ENCODE assay signal across 24 cellular contexts in genomic region chr15:50670115-50670514, GRCh38. TPM values are rescaled to one million over a fixed set of nuclear protein-coding genes. Genes with fewer than 3 reads are reported as not detected.
A peak's percentile ranks its signal among the peaks of the same experiment; 100 is the strongest.
DNase-seq lines count a peak whose midpoint lies in the region; ATAC-seq, FAIRE-seq and TF ChIP-seq lines count a peak whose summit lies in the region.
"Had no signal": no experiment of that assay in that cellular context is flagged by ENCODE, and none has a peak within 500 bp of the region (broad histone marks: within the 10 kb centered on the region; RNA-seq: fewer than 3 reads in every experiment).

No MANE protein-coding gene starts in this region.

- H3K27ac Mint-ChIP-seq in CD4-positive, CD25-positive, alpha-beta regulatory T cell = peak overlapping the region in 2 of 3 donors; percentile 32 to 80
- peak overlapping the region in 5 of 8 donors; percentile 5 to 52 (median 32) for H3K27ac Mint-ChIP-seq in CD8-positive, alpha-beta memory T cell
- H3K27ac Mint-ChIP-seq: CD8-positive, alpha-beta T cell; GM23338; H9 had no signal

- no peak for TF ChIP-seq RAD21 in K562 (CRISPR knock-in tag; conservative IDR thresholded peaks at IDR 0.05 in 1 of 2, IDR thresholded peaks at IDR 0.05 in 1 of 2)

- ATAC-seq in CD4-positive, CD25-positive, alpha-beta regulatory T cell (ENCODE audit: low read depth in 2 of 2) = no peak
- ATAC-seq in K562 = no peak
- ATAC-seq: A549; CD8-positive, alpha-beta T cell; GM23338; HCT116 had no signal

- intact Hi-C loops in K562 (cut with micrococcal nuclease) = no loop called here

- TF ChIP-seq CTCF in K562 (IDR thresholded peaks at IDR 0.05 in 2 of 3, conservative IDR thresholded peaks at IDR 0.05 in 1 of 3; ENCODE audit: insufficient read depth in 2 of 3, low read depth in 1 of 3, low read length in 3 of 3) (no peak), smooth muscle cell (IDR thresholded peaks at IDR 0.05; ENCODE audit: borderline replicate concordance, insufficient read depth, poor library complexity, severe bottlenecking) (no peak)

- POLR2A ChIA-PET in CD8-positive, alpha-beta memory T cell (lab: Charles Lee) = no interaction called here
- POLR2A ChIA-PET in K562 (lab: Yijun Ruan, JAX) = no interaction called here

- in situ Hi-C loops in K562 (cut with MboI) = no loop called here

- BruUV-seq in K562 (replicated peaks; lab: Mats Ljungman, UMichigan) = no TSS peak

- TF ChIP-seq EP300 in K562 (IDR thresholded peaks at IDR 0.05; ENCODE audit: low read length) = no peak

- WGBS in K562 (ENCODE audit: insufficient coverage, low coverage, missing lambda C conversion rate) = 67% methylated on average over 2 of the region's 2 CpGs
- 91% methylated on average over 2 of the region's 2 CpGs for WGBS in smooth muscle cell (ENCODE audit: low lambda C conversion rate)

- no peaks in the 10 kb centered on the region for H3K27me3 Mint-ChIP-seq in CD4-positive, CD25-positive, alpha-beta regulatory T cell
- no peaks in the 10 kb centered on the region for H3K27me3 Mint-ChIP-seq in CD8-positive, alpha-beta memory T cell

- peaks cover 3% of the 10 kb centered on the region for H3K36me3 ChIP-seq in CD4-positive, CD25-positive, alpha-beta regulatory T cell (ENCODE audit: control insufficient read depth, insufficient read depth, low read length)
- H3K36me3 ChIP-seq in CD8-positive, alpha-beta memory T cell (ENCODE audit: insufficient read depth, low read length) = no peaks in the 10 kb centered on the region
- H3K36me3 ChIP-seq in K562 (ENCODE audit: control insufficient read depth, insufficient read depth, low read length) (peaks cover 52% of the 10 kb centered on the region), smooth muscle cell (ENCODE audit: low read depth) (no peaks in the 10 kb centered on the region)

- no peaks in the 10 kb centered on the region for H3K4me1 ChIP-seq in CD4-positive, CD25-positive, alpha-beta regulatory T cell (ENCODE audit: control insufficient read depth, insufficient read depth, low read length, poor library complexity, severe bottlenecking)
- H3K4me1 ChIP-seq in CD8-positive, alpha-beta memory T cell (ENCODE audit: insufficient read depth, low read length) = no peaks in the 10 kb centered on the region
- H3K4me1 ChIP-seq in K562 (replicated peaks in 1 of 2; ENCODE audit: control insufficient read depth in 2 of 2, insufficient read depth in 2 of 2, low read length in 2 of 2) (no peaks in the 10 kb centered on the region; a peak in 1 of 5 replicates), smooth muscle cell (ENCODE audit: low read depth) (no peaks in the 10 kb centered on the region)
- H3K4me1 ChIP-seq: A549; BE2C; BLaER1 treated with 17β-estradiol and CSF1 and Interleukin-3, amounts not matched to agents 10 nM and 100 nM had no signal

- no peak for FAIRE-seq in K562 (lab: Jason Lieb, UNC)
- FAIRE-seq: A549, GM12891, GM18507 had no signal

- H2AFZ ChIP-seq in K562 (ENCODE audit: low read depth, low read length) (no peak overlapping the region), smooth muscle cell (ENCODE audit: low read depth) (no peak overlapping the region)
- H2AFZ ChIP-seq: GM23338 had no signal

- H3F3A ChIP-seq in smooth muscle cell (ENCODE audit: low read depth) = no peaks in the 10 kb centered on the region

- no peaks in the 10 kb centered on the region for H3K9me1 ChIP-seq in K562 (ENCODE audit: control insufficient read depth, insufficient read depth, low read length)

- H3K4me3 ChIP-seq in CD4-positive, CD25-positive, alpha-beta regulatory T cell (ENCODE audit: low read depth, low read length) = no peak overlapping the region
- no peak overlapping the region for H3K4me3 ChIP-seq in CD8-positive, alpha-beta memory T cell (ENCODE audit: low read length)
- H3K4me3 ChIP-seq in K562 (no peak overlapping the region), smooth muscle cell (no peak overlapping the region)
- H3K4me3 ChIP-seq: A549; BLaER1 treated with 17β-estradiol and CSF1 and Interleukin-3, amounts not matched to agents 10 nM and 100 nM; GM23338 had no signal

- peaks cover 6 to 47% (median 34%) of the 10 kb centered on the region in 4 donors for H3K4me1 Mint-ChIP-seq in CD4-positive, CD25-positive, alpha-beta regulatory T cell
- peaks cover 32 to 59% (median 47%) of the 10 kb centered on the region in 3 donors for H3K4me1 Mint-ChIP-seq in CD8-positive, alpha-beta memory T cell
- H3K4me1 Mint-ChIP-seq: CD14-positive monocyte, GM23338 had no signal

- H4K20me1 ChIP-seq in K562 (replicated peaks; ENCODE audit: control insufficient read depth, insufficient read depth, low read length) (no peaks in the 10 kb centered on the region), smooth muscle cell (ENCODE audit: low read depth) (peaks cover 30% of the 10 kb centered on the region)

- no peaks in the 10 kb centered on the region for H3K27me3 ChIP-seq in CD4-positive, CD25-positive, alpha-beta regulatory T cell (ENCODE audit: control insufficient read depth, insufficient read depth, low read length)
- H3K27me3 ChIP-seq in CD8-positive, alpha-beta memory T cell (ENCODE audit: insufficient read depth, low read length, poor library complexity, severe bottlenecking) = no peaks in the 10 kb centered on the region
- H3K27me3 ChIP-seq in K562 (ENCODE audit: control insufficient read depth in 2 of 2, insufficient read depth in 2 of 2, low read length in 2 of 2) (no peaks in the 10 kb centered on the region), smooth muscle cell (ENCODE audit: low read depth) (no peaks in the 10 kb centered on the region)
- H3K27me3 ChIP-seq: BE2C; BLaER1 treated with 17β-estradiol and CSF1 and Interleukin-3, amounts not matched to agents 10 nM and 100 nM had no signal

- H3K4me3 Mint-ChIP-seq in CD4-positive, CD25-positive, alpha-beta regulatory T cell = no peak overlapping the region
- H3K4me3 Mint-ChIP-seq in CD8-positive, alpha-beta memory T cell = no peak overlapping the region
- H3K4me3 Mint-ChIP-seq: CD14-positive monocyte; CD8-positive, alpha-beta T cell; GM23338; H9 had no signal

- TF ChIP-seq POLR2A in K562 (conservative IDR thresholded peaks at IDR 0.05) = no peak

- no peaks in the 10 kb centered on the region for H3K9me3 ChIP-seq in CD4-positive, CD25-positive, alpha-beta regulatory T cell (ENCODE audit: control insufficient read depth in 2 of 2, low read length in 2 of 2)
- no peaks in the 10 kb centered on the region for H3K9me3 ChIP-seq in CD8-positive, alpha-beta memory T cell (ENCODE audit: low read length)
- H3K9me3 ChIP-seq in K562 (replicated peaks; ENCODE audit: control insufficient read depth, insufficient read depth, low read depth, low read length) (no peaks in the 10 kb centered on the region), smooth muscle cell (replicated peaks; ENCODE audit: low read depth) (no peaks in the 10 kb centered on the region)
- H3K9me3 ChIP-seq: A549, BE2C had no signal

- H3K9ac ChIP-seq in K562 (ENCODE audit: insufficient read depth in 1 of 2, low read depth in 2 of 2, low read length in 2 of 2) (no peak overlapping the region), smooth muscle cell (ENCODE audit: low read depth) (no peak overlapping the region)
- H3K9ac ChIP-seq: BLaER1 treated with 17β-estradiol and CSF1 and Interleukin-3, amounts not matched to agents 10 nM and 100 nM had no signal

- no peak overlapping the region for H3K27ac ChIP-seq in CD4-positive, CD25-positive, alpha-beta regulatory T cell (ENCODE audit: insufficient read depth, low read length, poor library complexity, severe bottlenecking)
- H3K27ac ChIP-seq in CD8-positive, alpha-beta memory T cell (ENCODE audit: low read depth, low read length) = no peak overlapping the region
- H3K27ac ChIP-seq in K562 (ENCODE audit: extremely low read depth, low read depth, low read length) = no peak overlapping the region
- H3K27ac ChIP-seq in smooth muscle cell (ENCODE audit: low read depth) = peak overlapping the region; percentile 35
- H3K27ac ChIP-seq: A549; BLaER1 treated with 17β-estradiol and CSF1 and Interleukin-3, amounts not matched to agents 10 nM and 100 nM had no signal

- peaks cover 3% of the 10 kb centered on the region for H3K36me3 Mint-ChIP-seq in CD4-positive, CD25-positive, alpha-beta regulatory T cell
- H3K36me3 Mint-ChIP-seq in CD8-positive, alpha-beta memory T cell = peaks cover 0 to 37% (median 0%) of the 10 kb centered on the region in 3 donors

- no peaks in the 10 kb centered on the region for H3K9me3 Mint-ChIP-seq in CD4-positive, CD25-positive, alpha-beta regulatory T cell
- no peaks in the 10 kb centered on the region for H3K9me3 Mint-ChIP-seq in CD8-positive, alpha-beta memory T cell
- H3K9me3 Mint-ChIP-seq: CD8-positive, alpha-beta T cell had no signal

- H3K4me2 ChIP-seq in K562 (ENCODE audit: insufficient read depth, low read length) = no peak overlapping the region
- H3K4me2 ChIP-seq in smooth muscle cell = no peak overlapping the region
- H3K4me2 ChIP-seq: A549; BLaER1 treated with 17β-estradiol and CSF1 and Interleukin-3, amounts not matched to agents 10 nM and 100 nM; GM23338 had no signal

- no peak for DNase-seq in CD4-positive, CD25-positive, alpha-beta regulatory T cell
- DNase-seq in CD8-positive, alpha-beta memory T cell = no peak
- DNase-seq in K562 (ENCODE audit: extremely low read depth in 1 of 4, low spot score in 3 of 4) = no peak
- DNase-seq in smooth muscle cell (lab: John Stamatoyannopoulos, UW; ENCODE audit: unreplicated experiment) = no peak
- DNase-seq in foreskin melanocyte = no peak
- no peak for DNase-seq in midbrain (lab: John Stamatoyannopoulos, UW)
- no peak for DNase-seq in NCI-H524 (lab: John Stamatoyannopoulos, UW)
- DNase-seq: 8988T; ACHN; AML-193; BE2C; Calu3; CD8-positive, alpha-beta T cell; DMS53; DMS79 treated with DMSO at 0.1 percent for 48 hours; GF-D8; H9 had no signal

- H3K79me2 ChIP-seq in K562 (ENCODE audit: control insufficient read depth, insufficient read depth, low read length) (peaks cover 75% of the 10 kb centered on the region), smooth muscle cell (ENCODE audit: low read depth) (peaks cover 83% of the 10 kb centered on the region)

- CTCF ChIA-PET in CD8-positive, alpha-beta memory T cell (lab: Charles Lee) = no interaction called here
- CTCF ChIA-PET in K562 (lab: Yijun Ruan, JAX; ENCODE audit: low intra/inter-chr PET ratio) = no interaction called here

RNA-seq across cellular contexts. Expression of gene TRPM7, which starts 16.5 kb away (rescaled TPM):
- total RNA-seq in CD4-positive, CD25-positive, alpha-beta regulatory T cell = 50.4 TPM
- polyA plus RNA-seq in CD4-positive, CD25-positive, alpha-beta regulatory T cell = 10 to 100 TPM in 3 of 4 donors, 1 to 10 TPM in 1; 9.4 to 12.5 (median 12.3) TPM
- total RNA-seq in CD8-positive, alpha-beta memory T cell = 10 to 100 TPM; 46.7 to 46.9 TPM
- polyA plus RNA-seq in CD8-positive, alpha-beta memory T cell = 18.1 TPM
- total RNA-seq in K562 (2011; cell fraction: chromatin; rRNA removed; ENCODE audit: low replicate concordance) = 70.2 and 297 TPM in 2 replicates
- total RNA-seq in K562 (2011; cell fraction: nucleolus; rRNA removed) = 31.9 and 53.4 TPM in 2 replicates
- 107 and 147 TPM in 2 replicates for total RNA-seq in K562 (2011; cell fraction: nucleoplasm; rRNA removed)
- 23.3 and 26.9 TPM in 2 replicates for total RNA-seq in K562 (2014; rRNA removed)
- 59.2 and 61.9 TPM in 2 replicates for total RNA-seq in K562 (2014; rRNA removed; fragmentation: Illumina TruSeq; extraction: Trizol)
- total RNA-seq in K562 (2015; rRNA removed; fragmentation: Illumina TruSeq; extraction: Trizol) = 47.8 and 52.6 TPM in 2 replicates
- 34.0 and 35.3 TPM in 2 replicates for total RNA-seq in K562 (2021)
- polyA plus RNA-seq in K562 (2011; rRNA removed) = 26.1 and 36.6 TPM in 2 replicates
- 3.6 and 9.5 TPM in 2 replicates for polyA plus RNA-seq in K562 (2011; cell fraction: cytosol; rRNA removed)
- polyA plus RNA-seq in K562 (2011; cell fraction: nucleus; rRNA removed) = 24.5 and 31.6 TPM in 2 replicates
- 19.4 and 25.9 TPM in 2 replicates for polyA plus RNA-seq in K562 (2012)
- polyA plus RNA-seq in K562 (2014; fragmentation: Illumina TruSeq; extraction: Trizol) = 26.2 and 31.5 TPM in 2 replicates
- 10 to 100 TPM; 12.3 to 12.9 TPM for polyA plus RNA-seq in K562 (2014; fragmentation: Nextera tagmentation; extraction: Ambion mirVana)
- polyA plus RNA-seq in K562 (2014; rRNA removed) = 24.4 and 25.8 TPM in 2 replicates
- polyA minus RNA-seq in K562 (2011; rRNA and poly(A)+ RNA removed) = 87.7 and 94.0 TPM in 2 replicates
- 23.7 and 25.3 TPM in 2 replicates for polyA minus RNA-seq in K562 (2011; cell fraction: cytosol; rRNA and poly(A)+ RNA removed)
- polyA minus RNA-seq in K562 (2011; cell fraction: nucleus; rRNA and poly(A)+ RNA removed) = 44.8 and 76.4 TPM in 2 replicates
- total RNA-seq in smooth muscle cell = 28.2 and 32.8 TPM in 2 replicates
- polyA plus RNA-seq in smooth muscle cell = 5.6 and 6.3 TPM in 2 replicates
